34 cellular contexts compared by ENCODE assay signal in the genomic region with DNA sequence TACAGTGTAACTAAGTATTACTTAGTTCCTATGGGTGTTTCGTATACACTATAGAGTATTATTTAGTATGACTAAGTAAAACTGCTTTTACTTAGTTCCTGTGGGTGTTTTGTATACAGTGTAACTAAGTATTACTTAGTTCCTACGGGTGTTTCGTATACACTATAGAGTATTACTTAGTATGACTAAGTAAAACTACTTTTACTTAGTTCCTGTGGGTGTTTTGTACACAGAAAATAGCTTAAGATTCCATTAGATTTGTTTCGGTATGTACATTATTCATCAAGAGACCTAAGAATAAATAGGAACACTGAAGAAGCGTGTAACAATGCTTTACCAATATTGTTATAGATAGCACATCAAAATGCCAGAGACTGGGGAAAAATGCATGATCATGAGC. TPM values are rescaled to one million over a fixed set of nuclear protein-coding genes. Genes with fewer than 3 reads are reported as not detected.
DNase-seq lines count a peak whose midpoint lies in the region; ATAC-seq and TF ChIP-seq lines count a peak whose summit lies in the region.
"Had no signal": no experiment of that assay in that cellular context is flagged by ENCODE, and none has a peak within 500 bp of the region (broad histone marks: within the 10 kb centered on the region; RNA-seq: fewer than 3 reads in every experiment).

No MANE protein-coding gene starts in this region.

- CTCF ChIA-PET in activated CD4-positive, alpha-beta T cell treated with anti-CD3 and anti-CD28 coated beads for 36 hours (lab: Charles Lee) = interaction anchor here (0.9 to 1.2 kb wide), 3 partner anchors 16 to 173 kb away, joined by 3 read pairs; no protein-coding TSS in a partner anchor

- no peak overlapping the region for H3K27ac Mint-ChIP-seq in activated CD4-positive, alpha-beta T cell treated with anti-CD3 and anti-CD28 coated beads for 36 hours
- peak overlapping the region; percentile 5 for H3K27ac Mint-ChIP-seq in mesothelial cell of epicardium
- H3K27ac Mint-ChIP-seq: activated CD4-positive, alpha-beta memory T cell treated with anti-CD3 and anti-CD28 coated beads, Interleukin-2, amount 10 ng/mL, durations not matched to agents 7 days and 5 days; activated naive CD4-positive, alpha-beta T cell treated with anti-CD3 and anti-CD28 coated beads, Interleukin-2, amount 50 U/mL, for 72 hours; CD4-positive, CD25-positive, alpha-beta regulatory T cell; T-helper 17 cell had no signal

- intact Hi-C loops in activated CD4-positive, alpha-beta T cell treated with anti-CD3 and anti-CD28 coated beads for 36 hours (cut with DNase I, micrococcal nuclease) = no loop called here

- no peak overlapping the region for H3K4me3 Mint-ChIP-seq in activated CD4-positive, alpha-beta T cell treated with anti-CD3 and anti-CD28 coated beads for 36 hours
- H3K4me3 Mint-ChIP-seq in mesothelial cell of epicardium = no peak overlapping the region
- H3K4me3 Mint-ChIP-seq: activated CD4-positive, alpha-beta memory T cell treated with anti-CD3 and anti-CD28 coated beads, Interleukin-2, amount 10 ng/mL, durations not matched to agents 7 days and 5 days; CD4-positive, CD25-positive, alpha-beta regulatory T cell; H9; T-helper 17 cell had no signal

- POLR2A ChIA-PET in activated CD4-positive, alpha-beta T cell treated with anti-CD3 and anti-CD28 coated beads for 36 hours (lab: Charles Lee) = interaction anchor here (0.7 kb wide), 1 partner anchor 86 kb away, joined by 7 read pairs; no protein-coding TSS in a partner anchor

- no peaks in the 10 kb centered on the region for H3K36me3 Mint-ChIP-seq in activated CD4-positive, alpha-beta T cell treated with anti-CD3 and anti-CD28 coated beads for 36 hours (ENCODE audit: low read depth)
- peaks cover 15% of the 10 kb centered on the region for H3K36me3 Mint-ChIP-seq in mesothelial cell of epicardium
- H3K36me3 Mint-ChIP-seq: activated naive CD4-positive, alpha-beta T cell treated with anti-CD3 and anti-CD28 coated beads, Interleukin-2, amount 50 U/mL, for 72 hours; CD4-positive, CD25-positive, alpha-beta regulatory T cell had no signal

- H3K9me3 Mint-ChIP-seq in activated CD4-positive, alpha-beta T cell treated with anti-CD3 and anti-CD28 coated beads for 36 hours (ENCODE audit: low read depth) = no peaks in the 10 kb centered on the region
- H3K9me3 Mint-ChIP-seq in mesothelial cell of epicardium = no peaks in the 10 kb centered on the region
- H3K9me3 Mint-ChIP-seq: activated CD4-positive, alpha-beta memory T cell treated with anti-CD3 and anti-CD28 coated beads, Interleukin-2, amount 10 ng/mL, durations not matched to agents 7 days and 5 days; activated naive CD4-positive, alpha-beta T cell treated with anti-CD3 and anti-CD28 coated beads, Interleukin-2, amount 50 U/mL, for 72 hours; H9 had no signal

- no peak overlapping the region for H3K27ac ChIP-seq in substantia nigra (ENCODE audit: low read depth, low read length, poor library complexity, severe bottlenecking)
- H3K27ac ChIP-seq: brain microvascular endothelial cell, esophagus squamous epithelium, heart right ventricle, left ventricle myocardium inferior, spleen, tibial artery, vagina had no signal

- H3K27me3 Mint-ChIP-seq in activated CD4-positive, alpha-beta T cell treated with anti-CD3 and anti-CD28 coated beads for 36 hours = peaks cover 4% of the 10 kb centered on the region
- H3K27me3 Mint-ChIP-seq in mesothelial cell of epicardium (ENCODE audit: low read depth) = no peaks in the 10 kb centered on the region

- peak; percentile 63 for ATAC-seq in activated CD4-positive, alpha-beta T cell treated with anti-CD3 and anti-CD28 coated beads for 36 hours
- ATAC-seq in HG03432 (IDR thresholded peaks at IDR 0.05; ENCODE audit: unreplicated experiment) = peak; percentile 52
- ATAC-seq in GM21737 (IDR thresholded peaks at IDR 0.05; ENCODE audit: unreplicated experiment) = no peak
- no peak for ATAC-seq in HG03469 (IDR thresholded peaks at IDR 0.05; ENCODE audit: unreplicated experiment)
- ATAC-seq: heart right ventricle, right cardiac atrium, Right ventricle myocardium inferior, SK-N-SH treated with all-trans-retinoic acid at 6 μM for 48 hours, T-helper 17 cell had no signal

- no peak for DNase-seq in activated CD4-positive, alpha-beta T cell treated with anti-CD3 and anti-CD28 coated beads for 36 hours
- no peak for DNase-seq in activated CD4-positive, alpha-beta T cell treated with anti-CD3 and anti-CD28 coated beads, Interleukin-2, amount 50 U/mL, for 1 hour
- DNase-seq in RKO (ENCODE audit: low spot score) (peak; percentile 23), mesothelial cell of epicardium (ENCODE audit: low spot score in 2 of 2, unreplicated experiment in 2 of 2) (no peak), substantia nigra (lab: John Stamatoyannopoulos, UW) (no peak)
- DNase-seq: activated CD4-positive, alpha-beta memory T cell treated with anti-CD3 and anti-CD28 coated beads, Interleukin-2, amount 10 ng/mL, durations not matched to agents 7 days and 5 days; activated CD4-positive, CD25-positive, alpha-beta regulatory T cell treated with anti-CD3 and anti-CD28 coated beads, Interleukin-2, amount 50 U/mL, for 72 hours; activated effector memory CD4-positive, alpha-beta T cell treated with Interleukin-2 at 50 U/mL for 16 hours; amygdala; brain microvascular endothelial cell; CD4-positive, CD25-positive, alpha-beta regulatory T cell; cerebellar nuclear complex; dermis blood vessel endothelial cell; DND-41; esophagus squamous epithelium; foreskin melanocyte; H9; heart right ventricle; left ventricle myocardium inferior; mesendoderm; NCI-H1048; NCI-H1694 treated with DMSO at 0.1 percent for 48 hours; posterior cingulate gyrus; right cardiac atrium; spleen; T-helper 17 cell; tibial artery had no signal

- no peaks in the 10 kb centered on the region for H3K4me1 Mint-ChIP-seq in activated CD4-positive, alpha-beta T cell treated with anti-CD3 and anti-CD28 coated beads for 36 hours
- no peaks in the 10 kb centered on the region for H3K4me1 Mint-ChIP-seq in mesothelial cell of epicardium
- H3K4me1 Mint-ChIP-seq: activated CD4-positive, alpha-beta memory T cell treated with anti-CD3 and anti-CD28 coated beads, Interleukin-2, amount 10 ng/mL, durations not matched to agents 7 days and 5 days; CD4-positive, CD25-positive, alpha-beta regulatory T cell; T-helper 17 cell had no signal

- no peak for TF ChIP-seq CTCF in mesothelial cell of epicardium (IDR thresholded peaks at IDR 0.05; ENCODE audit: unreplicated experiment)

RNA-seq across cellular contexts. Expression of gene IGF2BP3, which starts 25.0 kb away (rescaled TPM):
- total RNA-seq in activated CD4-positive, alpha-beta T cell treated with anti-CD3 and anti-CD28 coated beads for 36 hours = 1 to 10 TPM in 1 of 2 experiments, under 1 TPM in 1; 0.64 to 1.1 TPM
- 84.3 to 91.3 TPM (median 89.1 TPM) in 3 replicates for total RNA-seq in mesothelial cell of epicardium
- total RNA-seq: Right ventricle myocardium inferior had no signal

Comparison
In these comparisons a context has a peak if more than half of its experiments do, and no peak if none do; other contexts are left out.
1. ATAC-seq: peak in activated CD4-positive, alpha-beta T cell treated with anti-CD3 and anti-CD28 coated beads for 36 hours (single experiment) and HG03432 (single experiment); none in GM21737 (single experiment) and HG03469 (single experiment).
2. RNA of gene IGF2BP3, which starts 25.0 kb away (total RNA-seq): 84.3 to 91.3 TPM in mesothelial cell of epicardium; 0.64 to 1.1 TPM in activated CD4-positive, alpha-beta T cell treated with anti-CD3 and anti-CD28 coated beads for 36 hours; every median in the first group is over 10 times any median in the second.